In genomic region chr5:3024126-3024525, GRCh38 we compare ENCODE assay signal across 17 cellular contexts.
DNase-seq lines count a peak whose midpoint lies in the region; ATAC-seq and TF ChIP-seq lines count a peak whose summit lies in the region.
"Had no signal": no experiment of that assay in that cellular context is flagged by ENCODE, and none has a peak within 500 bp of the region (broad histone marks: within the 10 kb centered on the region; RNA-seq: fewer than 3 reads in every experiment).

No MANE protein-coding gene starts in this region.

- no peak overlapping the region for H3K14ac ChIP-seq in neuronal stem cell (ENCODE audit: low read length)

- no peak overlapping the region for H2AK5ac ChIP-seq in neuronal stem cell (ENCODE audit: low read depth, low read length)

- no peak overlapping the region for H2AFZ ChIP-seq in neuronal stem cell (ENCODE audit: low read length)

- H2BK15ac ChIP-seq in neuronal stem cell (ENCODE audit: low read length): no peak overlapping the region

- H3K18ac ChIP-seq in neuronal stem cell (ENCODE audit: low read length): no peak overlapping the region

- H3K27me3 ChIP-seq in neuronal stem cell (ENCODE audit: control insufficient read depth in 3 of 3, insufficient read depth in 3 of 3, low read depth in 1 of 3, low read length in 3 of 3) (no peaks in the 10 kb centered on the region), left lung (no peaks in the 10 kb centered on the region)

- H3K9ac ChIP-seq in neuronal stem cell (ENCODE audit: low read depth, low read length, poor library complexity): no peak overlapping the region

- no peak overlapping the region for H2BK5ac ChIP-seq in neuronal stem cell (ENCODE audit: low read length)

- H3K9me3 ChIP-seq in neuronal stem cell (replicated peaks in 1 of 2; ENCODE audit: control insufficient read depth in 2 of 2, insufficient read depth in 1 of 2, low read depth in 1 of 2, low read length in 2 of 2): no peaks in the 10 kb centered on the region
- H3K9me3 ChIP-seq in left lung: peaks cover 0 to 14% of the 10 kb centered on the region in 2 donors
- H3K9me3 ChIP-seq: HAP-1 had no signal

- H3K4me3 ChIP-seq in LNCaP clone FGC (ENCODE audit: low read depth, low read length) (no peak overlapping the region), neuronal stem cell (ENCODE audit: low read length in 2 of 2) (no peak overlapping the region), left lung (no peak overlapping the region)
- H3K4me3 ChIP-seq: HAP-1 had no signal

- no peak overlapping the region for H3K27ac ChIP-seq in neuronal stem cell (replicated peaks; ENCODE audit: low read length)
- H3K27ac ChIP-seq in left lung: no peak overlapping the region

- ATAC-seq in left lung (no peak), HG03196 (IDR thresholded peaks at IDR 0.05; ENCODE audit: unreplicated experiment) (no peak)

- H4K8ac ChIP-seq in neuronal stem cell (ENCODE audit: low read depth, low read length): no peak overlapping the region

- H3K4me1 ChIP-seq in neuronal stem cell (ENCODE audit: control insufficient read depth in 2 of 2, insufficient read depth in 1 of 2, low read depth in 1 of 2, low read length in 2 of 2) (no peaks in the 10 kb centered on the region), left lung (no peaks in the 10 kb centered on the region)
- H3K4me1 ChIP-seq: HAP-1 had no signal

- intact Hi-C loops in left lung (cut with DNase I): no loop called here

- no peak for DNase-seq in LNCaP clone FGC (ENCODE audit: low read depth)
- DNase-seq in SW480 (ENCODE audit: low spot score): peak; percentile 89
- peak; percentile 72 for DNase-seq in mesenteric fat pad (ENCODE audit: low spot score)
- DNase-seq in neuronal stem cell (ENCODE audit: low spot score): no peak
- no peak for DNase-seq in left lung
- DNase-seq in DMS53 treated with DMSO at 0.1 percent for 48 hours (lab: John Stamatoyannopoulos, UW; ENCODE audit: unreplicated experiment): no peak
- no peak for DNase-seq in nucleus accumbens (lab: John Stamatoyannopoulos, UW)
- DNase-seq: C1 segment of cervical spinal cord; Calu3; CD4-positive, alpha-beta memory T cell; COR-L47; DMS53; DND-41; GOT3; HFFc6 had no signal

- H2BK120ac ChIP-seq in neuronal stem cell (ENCODE audit: low read depth, low read length): peak overlapping the region; percentile 17

- WGBS in neuronal stem cell (ENCODE audit: extremely low coverage in 2 of 2, insufficient read length in 2 of 2, insufficient replicate concordance in 1 of 2), 2 donors: no CpG with 5 or more reads among the region's 9 CpGs

- H3K4ac ChIP-seq in neuronal stem cell (ENCODE audit: low read length): no peak overlapping the region

- H3K23ac ChIP-seq in neuronal stem cell (ENCODE audit: low read depth, low read length, poor library complexity): no peak overlapping the region

- H3K79me1 ChIP-seq in neuronal stem cell (ENCODE audit: low read depth, low read length): no peaks in the 10 kb centered on the region

- H3K36me3 ChIP-seq in neuronal stem cell (replicated peaks in 1 of 2; ENCODE audit: control insufficient read depth in 2 of 2, insufficient read depth in 2 of 2, low read length in 2 of 2) (no peaks in the 10 kb centered on the region), left lung (no peaks in the 10 kb centered on the region)
- H3K36me3 ChIP-seq: HAP-1 had no signal

- H3K4me2 ChIP-seq in neuronal stem cell (ENCODE audit: insufficient read depth, low read length, poor library complexity, severe bottlenecking): no peak overlapping the region

- H2BK12ac ChIP-seq in neuronal stem cell (ENCODE audit: low read length): no peak overlapping the region

- no peak overlapping the region for H4K91ac ChIP-seq in neuronal stem cell (ENCODE audit: low read depth, low read length, poor library complexity)

- TF ChIP-seq CTCF in LNCaP clone FGC (IDR thresholded peaks at IDR 0.05; ENCODE audit: control insufficient read depth, extremely low read depth, insufficient read depth): 0 out of 2 replicates have a peak, but pooled peaks have one; percentile 11
- no peak for TF ChIP-seq CTCF in left lung (IDR thresholded peaks at IDR 0.05)

Comparison
In these comparisons a context has a peak if more than half of its experiments do, and no peak if none do; other contexts are left out.
1. DNase-seq: peak in SW480 (single experiment) and mesenteric fat pad (single experiment); none in LNCaP clone FGC (single experiment), neuronal stem cell (single experiment), left lung (0 of 2), DMS53 treated with DMSO at 0.1 percent for 48 hours (single experiment) and nucleus accumbens (0 of 56).